In genomic region chr7:1044189-1045037, GRCh38 we compare ENCODE assay signal across 8 cellular contexts. TPM values are rescaled to one million over a fixed set of nuclear protein-coding genes. Genes with fewer than 3 reads are reported as not detected.
DNase-seq lines count a peak whose midpoint lies in the region; ATAC-seq and TF ChIP-seq lines count a peak whose summit lies in the region.

Gene GPR146 (plus strand): TSS chr7:1044546. CDS start chr7:1057516, 12,970 bp downstream.

- H3K27me3 Mint-ChIP-seq in CD8-positive, alpha-beta T cell (ENCODE audit: low read depth) = no peaks in the 10 kb centered on the region
- no peaks in the 10 kb centered on the region for H3K27me3 Mint-ChIP-seq in activated CD4-positive, alpha-beta memory T cell treated with anti-CD3 and anti-CD28 coated beads for 36 hours

- peaks cover 63% of the 10 kb centered on the region for H3K4me1 Mint-ChIP-seq in CD8-positive, alpha-beta T cell (ENCODE audit: low read depth)
- peaks cover 60% of the 10 kb centered on the region for H3K4me1 Mint-ChIP-seq in activated CD4-positive, alpha-beta memory T cell treated with anti-CD3 and anti-CD28 coated beads for 36 hours (ENCODE audit: low read depth)

- CTCF ChIA-PET in CD8-positive, alpha-beta T cell (lab: Charles Lee) = interaction anchor here (0.8 to 8.3 kb wide), 13 partner anchors 9 to 126 kb away, joined by 3 to 49 read pairs (median 5); no protein-coding TSS in a partner anchor
- CTCF ChIA-PET in activated CD4-positive, alpha-beta memory T cell treated with anti-CD3 and anti-CD28 coated beads for 36 hours (lab: Charles Lee) = interaction anchor here (1.0 to 4.9 kb wide), 9 partner anchors 9 to 130 kb away, joined by 3 to 32 read pairs (median 6); a partner anchor contains a TSS

- POLR2A ChIA-PET in CD8-positive, alpha-beta T cell (lab: Charles Lee) = interaction anchor here (0.8 to 1.9 kb wide), 3 partner anchors 9 to 16 kb away, joined by 3 to 10 read pairs (median 7); no protein-coding TSS in a partner anchor
- POLR2A ChIA-PET in activated CD4-positive, alpha-beta memory T cell treated with anti-CD3 and anti-CD28 coated beads for 36 hours (lab: Charles Lee) = interaction anchor here (0.5 to 1.6 kb wide), 4 partner anchors 15 to 136 kb away, joined by 3 to 4 read pairs (median 3); no protein-coding TSS in a partner anchor

- WGBS in lung, 2 donors = 0 to 1% methylated on average over 55 to 74 of the region's 74 CpGs

- no peaks in the 10 kb centered on the region for H3K27me3 ChIP-seq in CD8-positive, alpha-beta T cell (ENCODE audit: insufficient read depth, low read length)
- H3K27me3 ChIP-seq in duodenal mucosa (ENCODE audit: control insufficient read depth in 1 of 2, insufficient read depth in 2 of 2, low read length in 2 of 2) (no peaks in the 10 kb centered on the region), lung (ENCODE audit: control insufficient read depth, insufficient read depth) (no peaks in the 10 kb centered on the region)

- intact Hi-C loops in CD8-positive, alpha-beta T cell (cut with DNase I, micrococcal nuclease) = loop anchor here (1.0 to 5.0 kb wide), 10 partner anchors 16 to 232 kb away; partner anchors contain the start of genes COX19 (in 2 of the 2) and GET4 (in 2 of the 2)
- intact Hi-C loops in activated CD4-positive, alpha-beta memory T cell treated with anti-CD3 and anti-CD28 coated beads for 36 hours (cut with micrococcal nuclease) = loop anchor here (1.0 kb wide), 3 partner anchors 11 to 51 kb away; no protein-coding TSS in a partner anchor

- H3K9ac ChIP-seq in duodenal mucosa (ENCODE audit: low read depth in 1 of 2, low read length in 2 of 2) = peak within 1 kb of the TSS; percentile 54 to 59

- H3K9me3 ChIP-seq in CD8-positive, alpha-beta T cell (ENCODE audit: low read length) = no peaks in the 10 kb centered on the region
- H3K9me3 ChIP-seq in duodenal mucosa (ENCODE audit: control insufficient read depth in 1 of 2, low read length in 2 of 2) (no peaks in the 10 kb centered on the region), lung (ENCODE audit: control insufficient read depth in 2 of 2, insufficient read depth in 1 of 2, low read length in 1 of 2) (no peaks in the 10 kb centered on the region)

- peak within 1 kb of the TSS; percentile 51 for H3K27ac ChIP-seq in CD8-positive, alpha-beta T cell (ENCODE audit: low read depth, low read length)
- H3K27ac ChIP-seq in duodenal mucosa (ENCODE audit: low read depth, low read length) (peak within 1 kb of the TSS; percentile 52), lung (ENCODE audit: low read depth in 1 of 2, low read length in 1 of 2) (peak within 1 kb of the TSS; percentile 84 to 94)

- H3K27ac Mint-ChIP-seq in CD8-positive, alpha-beta T cell = peak within 1 kb of the TSS; percentile 52
- peak within 1 kb of the TSS; percentile 76 for H3K27ac Mint-ChIP-seq in activated CD4-positive, alpha-beta memory T cell treated with anti-CD3 and anti-CD28 coated beads for 36 hours

- no peaks in the 10 kb centered on the region for H3K36me3 ChIP-seq in CD8-positive, alpha-beta T cell (ENCODE audit: insufficient read depth, low read length)
- no peaks in the 10 kb centered on the region for H3K36me3 ChIP-seq in duodenal mucosa (ENCODE audit: control insufficient read depth in 1 of 2, insufficient read depth in 2 of 2, low read length in 2 of 2)
- H3K36me3 ChIP-seq in lung (ENCODE audit: control insufficient read depth in 2 of 2, insufficient read depth in 2 of 2, low read length in 2 of 2) = no peaks in the 10 kb centered on the region

- peak within 1 kb of the TSS; percentile 84 for H3K4me3 Mint-ChIP-seq in CD8-positive, alpha-beta T cell
- peak within 1 kb of the TSS; percentile 76 for H3K4me3 Mint-ChIP-seq in activated CD4-positive, alpha-beta memory T cell treated with anti-CD3 and anti-CD28 coated beads for 36 hours

- peak; percentile 60 for TF ChIP-seq CTCF in CD8-positive, alpha-beta T cell (IDR thresholded peaks at IDR 0.05)
- TF ChIP-seq CTCF in lung (IDR thresholded peaks at IDR 0.05; ENCODE audit: control extremely low read depth, extremely low read depth) = peak; percentile 39

- H3K36me3 Mint-ChIP-seq in CD8-positive, alpha-beta T cell = no peaks in the 10 kb centered on the region
- no peaks in the 10 kb centered on the region for H3K36me3 Mint-ChIP-seq in activated CD4-positive, alpha-beta memory T cell treated with anti-CD3 and anti-CD28 coated beads for 36 hours

- ATAC-seq in CD8-positive, alpha-beta T cell = peak; percentile 88
- ATAC-seq in GM19397 (IDR thresholded peaks at IDR 0.05; ENCODE audit: unreplicated experiment) (peak; percentile 87), HG03565 (IDR thresholded peaks at IDR 0.05; ENCODE audit: unreplicated experiment) (peak; percentile 64), lung (ENCODE audit: insufficient read depth, low FRiP score) (peak; percentile 99)

- H3K4me3 ChIP-seq in CD8-positive, alpha-beta T cell (ENCODE audit: low read depth, low read length) = peak within 1 kb of the TSS; percentile 71
- H3K4me3 ChIP-seq in duodenal mucosa (ENCODE audit: low read depth in 1 of 2, low read length in 2 of 2) (peak within 1 kb of the TSS; percentile 65 to 69), lung (peak within 1 kb of the TSS; percentile 63)

- peak; percentile 76 to 97 (median 90) for DNase-seq in CD8-positive, alpha-beta T cell
- DNase-seq in NCI-H82 treated with DMSO at 0.1 percent for 48 hours (lab: John Stamatoyannopoulos, UW; ENCODE audit: unreplicated experiment) (peak; percentile 71), lung (ENCODE audit: low spot score) (peak; percentile 97)
- DNase-seq in activated CD4-positive, alpha-beta memory T cell treated with anti-CD3 and anti-CD28 coated beads for 36 hours = peak; percentile 95
- peak; percentile 83 to 95 (median 87) for DNase-seq in stimulated activated CD4-positive, alpha-beta T cell treated with anti-CD3 and anti-CD28 coated beads, TNF-alpha, amount 100 ng/mL, for 24 hours (ENCODE audit: low read depth in 3 of 3)

- no peaks in the 10 kb centered on the region for H3K9me3 Mint-ChIP-seq in CD8-positive, alpha-beta T cell
- no peaks in the 10 kb centered on the region for H3K9me3 Mint-ChIP-seq in activated CD4-positive, alpha-beta memory T cell treated with anti-CD3 and anti-CD28 coated beads for 36 hours

- H3K4me1 ChIP-seq in CD8-positive, alpha-beta T cell (ENCODE audit: insufficient read depth, low read length) = peaks cover 53% of the 10 kb centered on the region
- H3K4me1 ChIP-seq in duodenal mucosa (ENCODE audit: control insufficient read depth in 1 of 2, insufficient read depth in 2 of 2, low read length in 2 of 2) = peaks cover 38 to 52% of the 10 kb centered on the region in 2 donors
- peaks cover 0 to 31% of the 10 kb centered on the region in 2 donors for H3K4me1 ChIP-seq in lung (ENCODE audit: control insufficient read depth in 2 of 2, insufficient read depth in 2 of 2, low read length in 2 of 2)

RNA-seq across cellular contexts. Expression of gene GPR146, which starts in this region (rescaled TPM):
- total RNA-seq in CD8-positive, alpha-beta T cell = 1 to 10 TPM; 4.4 to 5.0 TPM
- total RNA-seq in activated CD4-positive, alpha-beta memory T cell treated with anti-CD3 and anti-CD28 coated beads for 36 hours = 1 to 10 TPM; 1.6 to 2.1 TPM
- total RNA-seq in lung = 10 to 100 TPM; 13.7 to 14.4 TPM
- polyA plus RNA-seq in lung = 10 to 100 TPM; 13.7 to 27.1 TPM

Comparison
In these comparisons a context has a peak if more than half of its experiments do, and no peak if none do; other contexts are left out.
1. Peak in every context shown above with its lines: DNase-seq, ATAC-seq, H3K4me3 ChIP-seq and H3K27ac ChIP-seq.